1 cellular context compared by ENCODE assay signal in genomic region chr2:27218614-27219013, GRCh38.
TF ChIP-seq lines count a peak whose summit lies in the region.

No MANE protein-coding gene starts in this region.

TF ChIP-seq in endothelial cell of umbilical vein, 7 proteins besides CTCF, POLR2A, EP300 and RAD21:
- TF ChIP-seq JUN (IDR thresholded peaks at IDR 0.05; ENCODE audit: borderline replicate concordance, insufficient read depth, insufficient read length, low read depth) (no peak), MAX (IDR thresholded peaks at IDR 0.05; ENCODE audit: insufficient read depth, insufficient read length) (no peak)
